In genomic region chr19:1199531-1199930, GRCh38 we compare ENCODE assay signal across 6 cellular contexts.
"Had no signal": no experiment of that assay in that cellular context is flagged by ENCODE, and none has a peak within 500 bp of the region (broad histone marks: within the 10 kb centered on the region; RNA-seq: fewer than 3 reads in every experiment).

No MANE protein-coding gene starts in this region.

- H3K27ac Mint-ChIP-seq: H9 had no signal

- H3K4me3 Mint-ChIP-seq: H9 had no signal

- DNase-seq: GOT3, H9, HCEC 1CT, IMR-90, KG1 had no signal

- H3K9me3 Mint-ChIP-seq: H9 had no signal

- H3K4me3 ChIP-seq: K562 had no signal

- H3K4me1 Mint-ChIP-seq: H9 had no signal
